In genomic region chr6:85756982-85757381, GRCh38 we compare ENCODE assay signal across 10 cellular contexts.
A peak's percentile ranks its signal among the peaks of the same experiment; 100 is the strongest.
DNase-seq lines count a peak whose midpoint lies in the region; TF ChIP-seq lines count a peak whose summit lies in the region.
"Had no signal": no experiment of that assay in that cellular context is flagged by ENCODE, and none has a peak within 500 bp of the region (broad histone marks: within the 10 kb centered on the region; RNA-seq: fewer than 3 reads in every experiment).

No MANE protein-coding gene starts in this region.

- no peaks in the 10 kb centered on the region for H3K27me3 ChIP-seq in mammary epithelial cell (ENCODE audit: insufficient read depth, low read length)

- no peaks in the 10 kb centered on the region for H3K79me2 ChIP-seq in mammary epithelial cell (ENCODE audit: insufficient read depth, low read length)

- no peak overlapping the region for H3K4me3 Mint-ChIP-seq in nephron

- no peaks in the 10 kb centered on the region for H3K36me3 Mint-ChIP-seq in nephron (ENCODE audit: low read depth)

- peak; percentile 33 to 52 for TF ChIP-seq CTCF in mammary epithelial cell (conservative IDR thresholded peaks at IDR 0.05 in 1 of 2, IDR thresholded peaks at IDR 0.05 in 1 of 2; ENCODE audit: extremely low read depth in 1 of 2, insufficient read depth in 1 of 2, low read depth in 1 of 2, low read length in 2 of 2)
- peak; percentile 40 to 46 (median 43) for TF ChIP-seq CTCF in nephron (IDR thresholded peaks at IDR 0.05; ENCODE audit: unreplicated experiment in 3 of 3)

- no TSS peak for BruUV-seq in mammary epithelial cell (replicated peaks; lab: Mats Ljungman, UMichigan)

- in situ Hi-C loops in G401 (cut with HindIII; ENCODE audit: low sequenced_read_pairs): no loop called here
- in situ Hi-C loops in mammary epithelial cell (cut with MboI; ENCODE audit: low sequenced_read_pairs in 2 of 2): no loop called here

- no peaks in the 10 kb centered on the region for H3K4me1 ChIP-seq in mammary epithelial cell (ENCODE audit: insufficient read depth, low read length)

- H3K4me1 Mint-ChIP-seq in nephron: no peaks in the 10 kb centered on the region

- no peaks in the 10 kb centered on the region for H3K9me3 Mint-ChIP-seq in nephron

- intact Hi-C loops in mammary epithelial cell (cut with micrococcal nuclease): loop anchor here (2.0 to 5.0 kb wide), 4 partner anchors 166 to 1270 kb away; no protein-coding TSS in a partner anchor

- no peak overlapping the region for H3K9ac ChIP-seq in mammary epithelial cell (ENCODE audit: insufficient read depth, low read length)

- no peak overlapping the region for H3K4me2 ChIP-seq in mammary epithelial cell (ENCODE audit: insufficient read depth, low read depth, low read length)

- H2AFZ ChIP-seq in mammary epithelial cell (ENCODE audit: low read depth, low read length): no peak overlapping the region

- no peak overlapping the region for H3K27ac Mint-ChIP-seq in nephron

- H3K27ac ChIP-seq in mammary epithelial cell (ENCODE audit: insufficient read depth, low read depth, low read length): no peak overlapping the region
- H3K27ac ChIP-seq: HL-60 had no signal

- CTCF ChIA-PET in mammary epithelial cell (lab: Charles Lee; ENCODE audit: low non-redundant PET): no interaction called here

- no peaks in the 10 kb centered on the region for H3K27me3 Mint-ChIP-seq in nephron (ENCODE audit: low read depth)

- H3K36me3 ChIP-seq in mammary epithelial cell (ENCODE audit: insufficient read depth, low read length): no peaks in the 10 kb centered on the region

- H3K4me3 ChIP-seq in mammary epithelial cell (replicated peaks in 1 of 3; ENCODE audit: insufficient read depth in 1 of 3, low read depth in 2 of 3, low read length in 3 of 3): no peak overlapping the region

- H4K20me1 ChIP-seq in mammary epithelial cell (ENCODE audit: insufficient read depth, low read length): no peaks in the 10 kb centered on the region

- DNase-seq in G401 (ENCODE audit: low spot score) (peak; percentile 58), M059J (ENCODE audit: low read depth) (peak; percentile 47), mammary epithelial cell (no peak), 8988T (no peak), NCI-H524 treated with DMSO at 0.1 percent for 48 hours (lab: John Stamatoyannopoulos, UW) (no peak), SHP77 treated with DMSO at 0.1 percent for 48 hours (lab: John Stamatoyannopoulos, UW) (no peak), SKM-1 (lab: John Stamatoyannopoulos, UW; ENCODE audit: unreplicated experiment) (no peak)
- DNase-seq: activated effector memory CD4-positive, alpha-beta T cell treated with Interleukin-2 at 50 U/mL for 16 hours had no signal

- no peaks in the 10 kb centered on the region for H3K9me3 ChIP-seq in mammary epithelial cell (replicated peaks; ENCODE audit: insufficient read depth, low read length)

- dilution Hi-C loops in mammary epithelial cell (cut with HindIII; ENCODE audit: low sequenced_read_pairs): no loop called here

Comparison
In these comparisons a context has a peak if more than half of its experiments do, and no peak if none do; other contexts are left out.
1. DNase-seq: peak in G401 (single experiment) and M059J (single experiment); none in mammary epithelial cell (single experiment), 8988T (single experiment), NCI-H524 treated with DMSO at 0.1 percent for 48 hours (single experiment), SHP77 treated with DMSO at 0.1 percent for 48 hours (single experiment) and SKM-1 (single experiment).